26 cellular contexts compared by ENCODE assay signal in the genomic region with DNA sequence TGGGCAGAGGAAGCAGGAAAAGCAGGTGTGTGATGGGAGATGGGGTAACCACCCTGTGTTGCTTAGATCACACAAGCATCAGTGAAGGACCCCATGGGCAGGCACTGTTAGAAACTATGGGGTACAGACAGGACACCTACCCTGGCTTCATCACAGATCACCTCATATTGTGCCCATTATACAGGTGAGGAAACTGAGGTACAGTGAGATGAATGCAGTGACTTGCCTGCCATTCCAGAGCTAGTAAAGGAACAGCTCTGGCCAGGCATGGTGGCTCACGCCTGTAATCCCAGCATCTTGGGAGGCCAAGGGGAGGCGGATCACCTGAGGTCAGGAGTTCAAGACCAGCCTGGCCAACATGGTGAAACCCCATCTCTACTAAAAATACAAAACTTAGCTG.
"Had no signal": no experiment of that assay in that cellular context is flagged by ENCODE, and none has a peak within 500 bp of the region (broad histone marks: within the 10 kb centered on the region; RNA-seq: fewer than 3 reads in every experiment).

No MANE protein-coding gene starts in this region.

- H3K27ac ChIP-seq: esophagus squamous epithelium, neural progenitor cell, psoas muscle, skin epidermis, spleen, stomach, thyroid gland, vagina had no signal

- H2AFZ ChIP-seq: neural progenitor cell had no signal

- H3K27me3 ChIP-seq: esophagus squamous epithelium, neural progenitor cell, spleen, stomach, thyroid gland, vagina had no signal

- H3K4me3 Mint-ChIP-seq: effector memory CD8-positive, alpha-beta T cell; memory B cell; mesothelial cell of epicardium; naive B cell; natural killer cell treated with Interleukin-12 subunit alpha and Interleukin-12 subunit beta and Interleukin-15 and Interleukin-18, amount 100 ng/mL, for 72 hours; neural progenitor cell had no signal

- H3K27me3 Mint-ChIP-seq: effector memory CD8-positive, alpha-beta T cell; memory B cell; naive B cell; natural killer cell treated with Interleukin-12 subunit alpha and Interleukin-12 subunit beta and Interleukin-15 and Interleukin-18, amount 100 ng/mL, for 72 hours had no signal

- H3K9me3 ChIP-seq: esophagus squamous epithelium, mucosa of descending colon, psoas muscle, spleen, stomach, thyroid gland, vagina had no signal

- H3K36me3 ChIP-seq: neural progenitor cell, thyroid gland, vagina had no signal

- H3K9me3 Mint-ChIP-seq: effector memory CD8-positive, alpha-beta T cell; memory B cell; mesothelial cell of epicardium; naive B cell; natural killer cell treated with Interleukin-12 subunit alpha and Interleukin-12 subunit beta and Interleukin-15 and Interleukin-18, amount 100 ng/mL, for 72 hours; neural progenitor cell had no signal

- ATAC-seq: effector memory CD8-positive, alpha-beta T cell; left lobe of liver; mucosa of descending colon; natural killer cell treated with Interleukin-12 subunit alpha and Interleukin-12 subunit beta and Interleukin-15 and Interleukin-18, amount 100 ng/mL, for 72 hours; psoas muscle; right cardiac atrium had no signal

- H3K9ac ChIP-seq: neural progenitor cell had no signal

- FAIRE-seq: endometrium, keratinocyte had no signal

- H3K4me3 ChIP-seq: esophagus squamous epithelium, lung, mucosa of descending colon, neural progenitor cell, psoas muscle, skin epidermis, spleen, stomach, thyroid gland, vagina had no signal

- H3K27ac Mint-ChIP-seq: memory B cell; mesothelial cell of epicardium; natural killer cell treated with Interleukin-12 subunit alpha and Interleukin-12 subunit beta and Interleukin-15 and Interleukin-18, amount 100 ng/mL, for 72 hours; neural progenitor cell had no signal

- H3K4me2 ChIP-seq: neural progenitor cell had no signal

- DNase-seq: cortex of kidney; effector memory CD8-positive, alpha-beta T cell; erythroblast; esophagus squamous epithelium; foreskin melanocyte; mucosa of descending colon; naive B cell; nucleus accumbens; psoas muscle; right cardiac atrium; spleen; stimulated activated CD4-positive, alpha-beta T cell treated with anti-CD3 and anti-CD28 coated beads, Interleukin-4, amount 100 ng/mL, for 4 hours; stimulated activated naive CD4-positive, alpha-beta T cell treated with Interleukin-2 at 50 U/mL for 16 hours; stomach; thyroid gland; trophoblast cell had no signal

- H3K36me3 Mint-ChIP-seq: memory B cell; naive B cell; natural killer cell treated with Interleukin-12 subunit alpha and Interleukin-12 subunit beta and Interleukin-15 and Interleukin-18, amount 100 ng/mL, for 72 hours had no signal
